ENCODE assay signal across 8 cellular contexts in genomic region chr7:2452074-2452507, GRCh38. TPM values are rescaled to one million over a fixed set of nuclear protein-coding genes. Genes with fewer than 3 reads are reported as not detected.
DNase-seq lines count a peak whose midpoint lies in the region; ATAC-seq and TF ChIP-seq lines count a peak whose summit lies in the region.

No MANE protein-coding gene starts in this region.

- H3K27ac Mint-ChIP-seq in activated T-cell treated with anti-CD3 and anti-CD28 coated beads, Interleukin-2, amount 50 U/mL, for 24 hours = no peak overlapping the region
- peak overlapping the region; percentile 75 to 80 for H3K27ac Mint-ChIP-seq in natural killer cell

- H3K9me3 Mint-ChIP-seq in activated T-cell treated with anti-CD3 and anti-CD28 coated beads, Interleukin-2, amount 50 U/mL, for 24 hours = no peaks in the 10 kb centered on the region
- no peaks in the 10 kb centered on the region for H3K9me3 Mint-ChIP-seq in natural killer cell

- intact Hi-C loops in natural killer cell (cut with micrococcal nuclease) = loop anchor here (5.0 to 10.0 kb wide), 2 partner anchors 47 to 230 kb away; partner anchors contain the start of gene CHST12

- no peaks in the 10 kb centered on the region for H3K27me3 Mint-ChIP-seq in activated T-cell treated with anti-CD3 and anti-CD28 coated beads, Interleukin-2, amount 50 U/mL, for 24 hours
- no peaks in the 10 kb centered on the region for H3K27me3 Mint-ChIP-seq in natural killer cell (ENCODE audit: low read depth in 2 of 2)

- peak; percentile 41 for ATAC-seq in HG03432 (IDR thresholded peaks at IDR 0.05; ENCODE audit: unreplicated experiment)
- peak; percentile 65 to 79 (median 77) for ATAC-seq in natural killer cell

- peak; percentile 42 for DNase-seq in activated T-cell treated with anti-CD3 and anti-CD28 coated beads, Interleukin-2, amount 50 U/mL, for 24 hours
- no peak for DNase-seq in activated T-cell treated with anti-CD3 and anti-CD28 coated beads, Interleukin-2, amount 50 U/mL, for 1 hour
- DNase-seq in natural killer cell (peak; percentile 46), NCI-H510A (lab: John Stamatoyannopoulos, UW) (no peak), NCI-H82 (lab: John Stamatoyannopoulos, UW) (no peak), occipital lobe (lab: John Stamatoyannopoulos, UW) (no peak)

- peak overlapping the region; percentile 57 for H3K4me3 Mint-ChIP-seq in activated T-cell treated with anti-CD3 and anti-CD28 coated beads, Interleukin-2, amount 50 U/mL, for 24 hours
- peak overlapping the region; percentile 82 for H3K4me3 Mint-ChIP-seq in natural killer cell

- no peaks in the 10 kb centered on the region for H3K36me3 Mint-ChIP-seq in activated T-cell treated with anti-CD3 and anti-CD28 coated beads, Interleukin-2, amount 50 U/mL, for 24 hours (ENCODE audit: low read depth)
- no peaks in the 10 kb centered on the region for H3K36me3 Mint-ChIP-seq in natural killer cell

- no peak for TF ChIP-seq CTCF in natural killer cell (IDR thresholded peaks at IDR 0.05)

- H3K27ac ChIP-seq in cingulate gyrus (ENCODE audit: low read depth, low read length) = peak overlapping the region; percentile 19

- peaks cover 7% of the 10 kb centered on the region for H3K4me1 Mint-ChIP-seq in activated T-cell treated with anti-CD3 and anti-CD28 coated beads, Interleukin-2, amount 50 U/mL, for 24 hours (ENCODE audit: low read depth)
- peaks cover 27 to 28% of the 10 kb centered on the region in 2 donors for H3K4me1 Mint-ChIP-seq in natural killer cell

RNA-seq across cellular contexts. Expression of gene GRIFIN, which starts 24.1 kb away (rescaled TPM):
- total RNA-seq in natural killer cell (not detected), occipital lobe (not detected)

RNA-seq across cellular contexts. Expression of gene CHST12, which starts 48.7 kb away (rescaled TPM):
- total RNA-seq in natural killer cell (100 to 1,000 TPM; 102 to 159 (median 124) TPM), occipital lobe (1.9 TPM)

Comparison
In these comparisons a context has a peak if more than half of its experiments do, and no peak if none do; other contexts are left out.
1. DNase-seq: peak in activated T-cell treated with anti-CD3 and anti-CD28 coated beads, Interleukin-2, amount 50 U/mL, for 24 hours (single experiment) and natural killer cell (single experiment); none in activated T-cell treated with anti-CD3 and anti-CD28 coated beads, Interleukin-2, amount 50 U/mL, for 1 hour (single experiment), NCI-H510A (single experiment), NCI-H82 (single experiment) and occipital lobe (single experiment).
2. RNA of gene CHST12, which starts 48.7 kb away (total RNA-seq): 102 to 159 TPM in natural killer cell; 1.9 TPM in occipital lobe (single experiment); every median in the first group is over 10 times any median in the second.